Comparison of ENCODE assay signal across 8 cellular contexts in the genomic region with DNA sequence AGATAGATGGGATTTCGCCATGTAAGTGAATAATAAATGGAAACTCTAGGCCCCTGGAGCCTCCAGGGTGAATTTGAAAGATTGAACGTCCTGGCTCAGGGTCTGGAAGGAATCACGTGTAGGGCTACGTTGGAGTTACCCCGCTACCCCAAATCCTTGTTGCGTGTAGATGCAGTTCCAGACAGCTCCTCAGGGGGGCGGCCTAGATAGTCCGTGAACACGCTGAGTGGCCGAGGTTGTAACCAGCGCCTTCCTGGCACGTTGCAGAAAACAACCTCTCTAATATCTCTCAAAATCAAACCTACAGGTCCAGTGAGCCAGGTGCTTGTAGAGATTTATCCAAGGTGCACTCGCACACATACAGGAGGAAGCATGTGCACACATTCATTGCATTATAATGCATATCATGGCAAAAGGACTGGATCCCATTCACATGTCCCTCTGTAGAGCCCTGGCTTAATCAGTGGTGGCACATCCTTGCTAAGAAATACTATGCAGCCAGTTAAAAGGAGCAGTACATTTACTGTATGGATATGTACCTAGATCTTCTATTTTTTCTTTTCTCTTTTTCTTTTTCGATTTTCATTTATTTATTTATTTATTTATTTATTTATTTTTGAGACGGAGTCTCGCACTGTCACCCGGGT. TPM values are rescaled to one million over a fixed set of nuclear protein-coding genes. Genes with fewer than 3 reads are reported as not detected.
DNase-seq lines count a peak whose midpoint lies in the region; ATAC-seq and TF ChIP-seq lines count a peak whose summit lies in the region.

No MANE protein-coding gene starts in this region.

- no TSS peak for BruUV-seq in A673 (replicated peaks; lab: Mats Ljungman, UMichigan)

- H3K36me3 ChIP-seq in A673 (ENCODE audit: insufficient read depth, low read length, poor library complexity, severe bottlenecking) (no peaks in the 10 kb centered on the region), gastroesophageal sphincter (no peaks in the 10 kb centered on the region)

- TF ChIP-seq POLR2A in gastroesophageal sphincter (IDR thresholded peaks at IDR 0.05), result no peak

- H3K9me3 ChIP-seq in A673 (ENCODE audit: low read depth, low read length, poor library complexity, severe bottlenecking), result no peaks in the 10 kb centered on the region
- no peaks in the 10 kb centered on the region for H3K9me3 ChIP-seq in gastroesophageal sphincter

- intact Hi-C loops in A673 (cut with micrococcal nuclease; ENCODE audit: unreplicated experiment) (loop anchor here (5.0 kb wide), 1 partner anchor 192 kb away; no protein-coding TSS in a partner anchor), posterior cingulate gyrus (cut with DNase I) (loop anchor here (10.0 kb wide), 1 partner anchor 149 kb away; a partner anchor contains a TSS)

- ATAC-seq in gastroesophageal sphincter (no peak), HG03432 (IDR thresholded peaks at IDR 0.05; ENCODE audit: unreplicated experiment) (no peak)

- CTCF ChIA-PET in A673 (lab: Charles Lee), result interaction anchor here (0.7 kb wide), 1 partner anchor 138 kb away, joined by 4 read pairs; no protein-coding TSS in a partner anchor

- TF ChIP-seq EP300 in gastroesophageal sphincter (IDR thresholded peaks at IDR 0.05), result no peak

- peak; percentile 86 for DNase-seq in A673 (ENCODE audit: low spot score)
- DNase-seq in GM19240 (ENCODE audit: insufficient read length, low spot score), result peak; percentile 43
- DNase-seq in RPMI8226, result peak; percentile 81
- DNase-seq in activated T-helper 1 cell treated with anti-CD3 and anti-CD28 coated beads, Interleukin-2, amount 50 U/mL, for 16 hours (ENCODE audit: low read depth in 1 of 2, low spot score in 1 of 2), result peak; percentile 65 to 72
- DNase-seq in posterior cingulate gyrus, result peak in 8 of 10 donors; percentile 34 to 94 (median 69)
- peak; percentile 76 for DNase-seq in ureter (ENCODE audit: low spot score)

- H3K27ac ChIP-seq in A673 (ENCODE audit: low read depth, low read length, poor library complexity, severe bottlenecking) (no peak overlapping the region), gastroesophageal sphincter (no peak overlapping the region)

- H3K4me3 ChIP-seq in A673 (ENCODE audit: low read depth, low read length, poor library complexity, severe bottlenecking) (no peak overlapping the region), gastroesophageal sphincter (no peak overlapping the region)

- POLR2A ChIA-PET in A673 (lab: Charles Lee; ENCODE audit: low non-redundant PET), result no interaction called here

- peak; percentile 84 for TF ChIP-seq CTCF in A673 (conservative IDR thresholded peaks at IDR 0.05; ENCODE audit: low read depth, low read length)
- TF ChIP-seq CTCF in gastroesophageal sphincter (IDR thresholded peaks at IDR 0.05), result peak in 3 of 4 experiments; percentile 74 to 86 (median 77)

- H3K4me1 ChIP-seq in A673 (ENCODE audit: insufficient read depth, low read length, poor library complexity, severe bottlenecking), result no peaks in the 10 kb centered on the region
- H3K4me1 ChIP-seq in gastroesophageal sphincter, result peaks cover 0 to 28% (median 10%) of the 10 kb centered on the region in 3 donors

- H3K27me3 ChIP-seq in A673 (replicated peaks; ENCODE audit: insufficient read depth, low read depth, low read length, poor library complexity) (no peaks in the 10 kb centered on the region), gastroesophageal sphincter (peaks cover 29% of the 10 kb centered on the region)

- 28 to 35% methylated on average over 8 to 17 of the region's 17 CpGs for WGBS in gastroesophageal sphincter (ENCODE audit: low coverage in 1 of 2), 2 donors

RNA-seq across cellular contexts. Expression of a gene that starts 2.5 kb away (rescaled TPM):
- total RNA-seq in A673 (2021) (112 TPM in 2 replicates), gastroesophageal sphincter (10 to 100 TPM; 62.1 to 80.3 (median 69.8) TPM), ureter (52.6 TPM)

RNA-seq across cellular contexts. Expression of a gene that starts 11.5 kb away (rescaled TPM):
- total RNA-seq in A673 (2021) (0.41 and 1.1 TPM in 2 replicates), gastroesophageal sphincter (1 to 10 TPM in 1 of 4 donors, not detected in 3; 1.1 TPM), ureter (4.6 TPM)

RNA-seq across cellular contexts. Expression of a gene that starts 38.0 kb away (rescaled TPM):
- total RNA-seq in A673 (2021) (52.1 and 57.1 TPM in 2 replicates), gastroesophageal sphincter (10 to 100 TPM; 18.4 to 35.6 (median 24.9) TPM), ureter (36.7 TPM)
